In the genomic region with DNA sequence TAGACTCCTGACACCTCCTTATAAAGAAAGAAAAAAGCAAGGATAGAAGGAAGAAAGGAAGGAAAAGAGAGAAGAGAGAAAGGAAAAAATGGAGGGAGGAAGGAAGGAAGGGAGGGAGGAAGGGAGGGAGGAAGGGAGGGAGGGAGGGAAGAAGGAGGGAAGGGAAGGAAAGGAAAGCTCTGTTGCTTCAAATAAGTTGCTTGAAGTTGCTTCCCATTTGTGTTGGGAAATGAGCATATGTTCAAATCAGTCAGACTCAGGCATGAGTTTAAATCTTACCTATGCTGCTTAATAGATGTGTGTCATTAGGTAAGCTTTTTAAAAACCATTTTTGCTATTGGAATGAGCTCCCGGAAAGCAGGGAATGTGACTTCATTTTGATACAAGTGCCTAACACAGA, we compare ENCODE assay signal across 28 cellular contexts.
"Had no signal": no experiment of that assay in that cellular context is flagged by ENCODE, and none has a peak within 500 bp of the region (broad histone marks: within the 10 kb centered on the region; RNA-seq: fewer than 3 reads in every experiment).

No MANE protein-coding gene starts in this region.

- H3K4me3 Mint-ChIP-seq: dendritic cell treated with granulocyte-macrophage colony-stimulating factor and Interleukin-4, amounts not matched to agents 40 ng/mL and 50 ng/mL, for 4 days; effector memory CD8-positive, alpha-beta T cell; endodermal cell had no signal

- H3K27me3 ChIP-seq: colonic mucosa, dorsolateral prefrontal cortex, gastrocnemius medialis, gastroesophageal sphincter, heart left ventricle had no signal

- DNase-seq: colonic mucosa; cortex of kidney; dermis blood vessel endothelial cell; dorsolateral prefrontal cortex; effector CD4-positive, alpha-beta T cell; effector CD8-positive, alpha-beta T cell; effector memory CD4-positive, alpha-beta T cell; effector memory CD8-positive, alpha-beta T cell; endodermal cell; esophagus squamous epithelium; foreskin fibroblast; foreskin keratinocyte; foreskin melanocyte; gastrocnemius medialis; glutamatergic neuron; head of caudate nucleus; heart left ventricle; heart right ventricle had no signal

- H3K27ac Mint-ChIP-seq: dendritic cell treated with granulocyte-macrophage colony-stimulating factor and Interleukin-4, amounts not matched to agents 40 ng/mL and 50 ng/mL, for 4 days; effector memory CD8-positive, alpha-beta T cell; endodermal cell had no signal

- H3K27ac ChIP-seq: colonic mucosa, coronary artery, dorsolateral prefrontal cortex, epithelial cell of prostate, esophagus muscularis mucosa, esophagus squamous epithelium, foreskin keratinocyte, gastrocnemius medialis, gastroesophageal sphincter, heart left ventricle, heart right ventricle had no signal

- H3K9me3 Mint-ChIP-seq: dendritic cell treated with granulocyte-macrophage colony-stimulating factor and Interleukin-4, amounts not matched to agents 40 ng/mL and 50 ng/mL, for 4 days; effector memory CD8-positive, alpha-beta T cell; endodermal cell had no signal

- ATAC-seq: effector memory CD8-positive, alpha-beta T cell; esophagus mucosa; foreskin keratinocyte; gastrocnemius medialis; gastroesophageal sphincter; heart left ventricle; heart right ventricle had no signal

- FAIRE-seq: colon, endometrium, endothelial cell of umbilical vein, frontal cortex had no signal

- H3K36me3 ChIP-seq: colonic mucosa, esophagus muscularis mucosa, esophagus squamous epithelium, gastrocnemius medialis, gastroesophageal sphincter, heart left ventricle, heart right ventricle had no signal

- H3K9me3 ChIP-seq: colonic mucosa, esophagus muscularis mucosa, esophagus squamous epithelium, gastrocnemius medialis, gastroesophageal sphincter, heart left ventricle, heart right ventricle had no signal

- H3K4me1 ChIP-seq: colonic mucosa, esophagus muscularis mucosa, esophagus squamous epithelium, foreskin keratinocyte, gastrocnemius medialis, gastroesophageal sphincter, heart left ventricle had no signal

- H3K4me3 ChIP-seq: colonic mucosa, coronary artery, dorsolateral prefrontal cortex, esophagus muscularis mucosa, esophagus squamous epithelium, gastrocnemius medialis, gastroesophageal sphincter, heart left ventricle, heart right ventricle had no signal
